In the genomic region with DNA sequence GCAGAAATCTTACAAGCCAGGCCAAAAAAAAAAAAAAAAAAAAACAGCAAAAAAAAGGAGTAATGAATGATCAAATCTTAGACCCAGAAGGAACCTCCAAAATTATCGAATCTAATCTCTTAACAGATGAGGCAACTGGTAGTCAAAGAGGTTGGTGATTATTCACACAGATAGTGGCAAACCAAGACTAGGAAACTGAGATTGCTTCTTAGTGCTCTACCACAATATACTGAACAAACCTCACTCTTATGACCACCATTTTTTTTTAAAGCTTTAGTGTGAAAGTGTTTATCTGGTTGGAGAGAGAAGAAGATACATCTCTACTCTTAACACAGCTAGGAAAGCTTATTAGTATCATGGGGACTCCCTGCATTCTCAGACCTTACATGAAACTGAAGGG, we compare ENCODE assay signal across 15 cellular contexts.
"Had no signal": no experiment of that assay in that cellular context is flagged by ENCODE, and none has a peak within 500 bp of the region (broad histone marks: within the 10 kb centered on the region; RNA-seq: fewer than 3 reads in every experiment).

No MANE protein-coding gene starts in this region.

- H3K9me3 Mint-ChIP-seq: brain; dendritic cell treated with granulocyte-macrophage colony-stimulating factor and Interleukin-4, amounts not matched to agents 40 ng/mL and 50 ng/mL, for 4 days; naive thymus-derived CD4-positive, alpha-beta T cell; stimulated activated naive CD8-positive, alpha-beta T cell treated with anti-CD3 and anti-CD28 coated beads, Interleukin-15, Interleukin-2, amounts not matched to agents 100 ng/mL and 50 ng/mL, for 24 hours had no signal

- H3K27ac Mint-ChIP-seq: dendritic cell treated with granulocyte-macrophage colony-stimulating factor and Interleukin-4, amounts not matched to agents 40 ng/mL and 50 ng/mL, for 4 days; progenitor cell of endocrine pancreas; stimulated activated naive CD8-positive, alpha-beta T cell treated with anti-CD3 and anti-CD28 coated beads, Interleukin-15, Interleukin-2, amounts not matched to agents 100 ng/mL and 50 ng/mL, for 24 hours had no signal

- H3K27ac ChIP-seq: foreskin keratinocyte, SK-N-MC, spleen, transverse colon had no signal

- H3K27me3 ChIP-seq: foreskin keratinocyte, spleen, transverse colon had no signal

- H3K4me3 Mint-ChIP-seq: brain; dendritic cell treated with granulocyte-macrophage colony-stimulating factor and Interleukin-4, amounts not matched to agents 40 ng/mL and 50 ng/mL, for 4 days; naive thymus-derived CD4-positive, alpha-beta T cell; stimulated activated naive CD8-positive, alpha-beta T cell treated with anti-CD3 and anti-CD28 coated beads, Interleukin-15, Interleukin-2, amounts not matched to agents 100 ng/mL and 50 ng/mL, for 24 hours had no signal

- DNase-seq: activated naive CD4-positive, alpha-beta T cell treated with Interleukin-2 at 50 U/mL for 16 hours; aorta; effector CD8-positive, alpha-beta T cell; foreskin keratinocyte; naive thymus-derived CD4-positive, alpha-beta T cell; spleen; stimulated activated CD4-positive, alpha-beta T cell treated with anti-CD3 and anti-CD28 coated beads, Interleukin-4, amount 100 ng/mL, for 1 hour; transverse colon had no signal

- ATAC-seq: foreskin keratinocyte; left lobe of liver; naive thymus-derived CD4-positive, alpha-beta T cell had no signal

- H3K4me1 Mint-ChIP-seq: brain had no signal

- H3K9me3 ChIP-seq: spleen, transverse colon had no signal

- H3K27me3 Mint-ChIP-seq: brain; dendritic cell treated with granulocyte-macrophage colony-stimulating factor and Interleukin-4, amounts not matched to agents 40 ng/mL and 50 ng/mL, for 4 days; naive thymus-derived CD4-positive, alpha-beta T cell; progenitor cell of endocrine pancreas; stimulated activated naive CD8-positive, alpha-beta T cell treated with anti-CD3 and anti-CD28 coated beads, Interleukin-15, Interleukin-2, amounts not matched to agents 100 ng/mL and 50 ng/mL, for 24 hours had no signal

- H3K4me3 ChIP-seq: lung, SK-N-MC, spleen, transverse colon had no signal
